In genomic region chr19:5323475-5323811, GRCh38 we compare ENCODE assay signal across 20 cellular contexts.
"Had no signal": no experiment of that assay in that cellular context is flagged by ENCODE, and none has a peak within 500 bp of the region (broad histone marks: within the 10 kb centered on the region; RNA-seq: fewer than 3 reads in every experiment).

No MANE protein-coding gene starts in this region.

- H3K27ac ChIP-seq: esophagus squamous epithelium, gastroesophageal sphincter, suprapubic skin, thyroid gland, upper lobe of left lung, vagina had no signal

- H3K9me3 ChIP-seq: suprapubic skin, thyroid gland, vagina had no signal

- H3K36me3 ChIP-seq: esophagus squamous epithelium, gastroesophageal sphincter, suprapubic skin, thyroid gland, upper lobe of left lung, vagina had no signal

- H3K27me3 ChIP-seq: thyroid gland, vagina had no signal

- H3K4me1 ChIP-seq: thyroid gland had no signal

- FAIRE-seq: colon, islet of Langerhans, small intestine had no signal

- H3K4me3 Mint-ChIP-seq: dendritic cell treated with granulocyte-macrophage colony-stimulating factor and Interleukin-4, amounts not matched to agents 40 ng/mL and 50 ng/mL, for 4 days; effector memory CD8-positive, alpha-beta T cell; naive thymus-derived CD4-positive, alpha-beta T cell had no signal

- DNase-seq: effector memory CD8-positive, alpha-beta T cell; esophagus squamous epithelium; foreskin fibroblast; head of caudate nucleus; hippocampal formation; kidney glomerular epithelial cell; mesendoderm; naive thymus-derived CD4-positive, alpha-beta T cell; posterior cingulate gyrus; small intestine; stimulated activated CD4-positive, alpha-beta T cell treated with anti-CD3 and anti-CD28 coated beads, Interleukin-12 subunit alpha, Interleukin-12 subunit beta, amount 100 ng/mL, for 4 hours; stimulated activated naive CD8-positive, alpha-beta T cell treated with anti-CD3 and anti-CD28 coated beads, Interleukin-15, Interleukin-2, amounts not matched to agents 100 U/mL and 50 U/mL, for 24 hours; thyroid gland; upper lobe of left lung had no signal

- ATAC-seq: effector memory CD8-positive, alpha-beta T cell; gastroesophageal sphincter; naive thymus-derived CD4-positive, alpha-beta T cell; stimulated activated naive CD8-positive, alpha-beta T cell treated with anti-CD3 and anti-CD28 coated beads, Interleukin-15, Interleukin-2, amounts not matched to agents 100 U/mL and 50 U/mL, for 24 hours had no signal

- H3K27ac Mint-ChIP-seq: dendritic cell treated with granulocyte-macrophage colony-stimulating factor and Interleukin-4, amounts not matched to agents 40 ng/mL and 50 ng/mL, for 4 days; effector memory CD8-positive, alpha-beta T cell; naive thymus-derived CD4-positive, alpha-beta T cell had no signal

- H3K4me3 ChIP-seq: esophagus squamous epithelium, gastroesophageal sphincter, suprapubic skin, thyroid gland, upper lobe of left lung, vagina had no signal

- H3K9me3 Mint-ChIP-seq: dendritic cell treated with granulocyte-macrophage colony-stimulating factor and Interleukin-4, amounts not matched to agents 40 ng/mL and 50 ng/mL, for 4 days; effector memory CD8-positive, alpha-beta T cell had no signal
